Comparison of ENCODE assay signal across 1 cellular context in genomic region chr20:59993736-59994484, GRCh38.
TF ChIP-seq lines count a peak whose summit lies in the region.

No MANE protein-coding gene starts in this region.

TF ChIP-seq in SK-N-SH treated with all-trans-retinoic acid at 6 μM for 48 hours, 23 proteins besides CTCF, POLR2A, EP300 and RAD21 (continued from another document):
- no peak for TF ChIP-seq PATZ1 (CRISPR knock-in tag; IDR thresholded peaks at IDR 0.05; ENCODE audit: borderline replicate concordance)
- TF ChIP-seq TOX (CRISPR knock-in tag; IDR thresholded peaks at IDR 0.05; ENCODE audit: borderline replicate concordance), result no peak
- no peak for TF ChIP-seq ZC3H10 (CRISPR knock-in tag; IDR thresholded peaks at IDR 0.05)
- TF ChIP-seq RARB (CRISPR knock-in tag; IDR thresholded peaks at IDR 0.05), result no peak
- TF ChIP-seq ESRRG (CRISPR knock-in tag; IDR thresholded peaks at IDR 0.05), result no peak
- no peak for TF ChIP-seq CSDC2 (CRISPR knock-in tag; IDR thresholded peaks at IDR 0.05)
